ENCODE assay signal across 23 cellular contexts in the genomic region with DNA sequence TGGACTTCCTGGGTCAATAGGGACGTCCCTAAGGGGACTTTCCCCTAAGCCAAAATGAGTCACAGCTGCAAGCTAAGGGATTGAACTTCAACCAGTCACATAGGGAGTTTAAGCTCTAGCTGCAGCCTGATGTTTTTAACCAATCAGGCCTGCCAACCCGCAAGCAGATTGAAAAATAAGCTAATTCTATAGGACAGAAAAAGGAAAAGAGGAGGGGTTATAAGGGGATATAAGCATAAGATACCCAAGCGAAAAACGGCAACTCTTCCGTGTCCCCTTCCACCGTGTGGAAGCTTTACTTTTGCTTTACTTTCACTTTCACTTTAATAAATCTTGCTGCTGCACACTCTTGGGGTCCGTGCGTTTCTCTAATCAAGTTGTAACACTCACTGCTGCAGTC. TPM values are rescaled to one million over a fixed set of nuclear protein-coding genes. Genes with fewer than 3 reads are reported as not detected.
DNase-seq lines count a peak whose midpoint lies in the region; ATAC-seq, FAIRE-seq and TF ChIP-seq lines count a peak whose summit lies in the region.
"Had no signal": no experiment of that assay in that cellular context is flagged by ENCODE, and none has a peak within 500 bp of the region (broad histone marks: within the 10 kb centered on the region; RNA-seq: fewer than 3 reads in every experiment).

No MANE protein-coding gene starts in this region.

- FAIRE-seq in A549 (lab: Jason Lieb, UNC), result no peak
- no peak for FAIRE-seq in GM12878 (lab: Jason Lieb, UNC)

- no peak for TF ChIP-seq RAD21 in A549 (conservative IDR thresholded peaks at IDR 0.05 in 1 of 2, IDR thresholded peaks at IDR 0.05 in 1 of 2)
- no peak for TF ChIP-seq RAD21 in GM12878 (IDR thresholded peaks at IDR 0.05; ENCODE audit: insufficient read depth, low read depth, low read length)

- H3K27ac ChIP-seq in A549 (no peak overlapping the region), DND-41 (ENCODE audit: low read length) (no peak overlapping the region), GM12878 (ENCODE audit: control insufficient read depth, insufficient read depth) (no peak overlapping the region), endodermal cell (ENCODE audit: low read depth, low read length) (no peak overlapping the region)
- H3K27ac ChIP-seq: uterus had no signal

- H2AFZ ChIP-seq in DND-41 (ENCODE audit: low read depth, low read length) (peak overlapping the region; percentile 59), GM12878 (ENCODE audit: control insufficient read depth, low read depth, low read length) (no peak overlapping the region)

- in situ Hi-C loops in GM12878 (cut with MboI), result no loop called here

- BruUV-seq in GM12878 (replicated peaks; lab: Mats Ljungman, UMichigan), result no TSS peak

- intact Hi-C loops in GM12878 (cut with micrococcal nuclease; ENCODE audit: unreplicated experiment), result no loop called here

- SMC1A ChIA-PET in GM12878 (lab: Charles Lee; ENCODE audit: uncharacterized antibody, unreplicated experiment), result interaction anchor here (0.8 kb wide), 1 partner anchor 14 kb away, joined by 3 read pairs; no protein-coding TSS in a partner anchor

- no peak for ATAC-seq in A549
- peak; percentile 86 for ATAC-seq in DND-41 (ENCODE audit: insufficient read depth, low read depth)
- ATAC-seq in GM12878, result peak; percentile 41
- no peak for ATAC-seq in HG03108 (IDR thresholded peaks at IDR 0.05; ENCODE audit: unreplicated experiment)
- ATAC-seq: activated T-cell treated with anti-CD3 and anti-CD28 coated beads, Interleukin-2, amount 50 U/mL, for 72 hours; right cardiac atrium; Right ventricle myocardium inferior had no signal

- H3K36me3 Mint-ChIP-seq in endodermal cell (ENCODE audit: low read depth), result no peaks in the 10 kb centered on the region
- H3K36me3 Mint-ChIP-seq: CD14-positive monocyte had no signal

- TF ChIP-seq EP300 in A549 (IDR thresholded peaks at IDR 0.05) (no peak), GM12878 (IDR thresholded peaks at IDR 0.05; ENCODE audit: borderline replicate concordance in 1 of 2, control insufficient read depth in 1 of 2, low read depth in 2 of 2, low read length in 2 of 2) (no peak)

- POLR2A ChIA-PET in A549 (lab: Yijun Ruan, JAX) (no interaction called here), GM12878 (lab: Charles Lee) (no interaction called here)

- no peaks in the 10 kb centered on the region for H3K79me2 ChIP-seq in DND-41 (ENCODE audit: insufficient read depth, low read length)
- H3K79me2 ChIP-seq in GM12878 (ENCODE audit: control insufficient read depth, insufficient read depth, low read length), result no peaks in the 10 kb centered on the region

- H3K36me3 ChIP-seq in DND-41 (ENCODE audit: insufficient read depth, low read length), result no peaks in the 10 kb centered on the region
- no peaks in the 10 kb centered on the region for H3K36me3 ChIP-seq in GM12878 (ENCODE audit: control insufficient read depth in 2 of 2, insufficient read depth in 2 of 2, low read length in 1 of 2)
- no peaks in the 10 kb centered on the region for H3K36me3 ChIP-seq in endodermal cell (ENCODE audit: control insufficient read depth, insufficient read depth, low read length)
- H3K36me3 ChIP-seq: uterus had no signal

- H3K4me3 ChIP-seq in A549 (no peak overlapping the region), DND-41 (ENCODE audit: low read depth in 1 of 2, low read length in 2 of 2) (no peak overlapping the region), GM12878 (no peak overlapping the region), endodermal cell (ENCODE audit: low read length) (no peak overlapping the region)
- H3K4me3 ChIP-seq: uterus had no signal

- H3K4me2 ChIP-seq in A549 (peak overlapping the region; percentile 19; the same call in 2 of the 3 replicates), DND-41 (ENCODE audit: insufficient read depth, low read length) (peak overlapping the region; percentile 43; the same call in 1 of the 2 replicates), GM12878 (ENCODE audit: control insufficient read depth, insufficient read depth) (no peak overlapping the region)

- no peaks in the 10 kb centered on the region for H3K4me1 Mint-ChIP-seq in endodermal cell
- H3K4me1 Mint-ChIP-seq: activated naive CD4-positive, alpha-beta T cell treated with anti-CD3 and anti-CD28 coated beads, Interleukin-2, amount 50 U/mL, for 24 hours; CD14-positive monocyte had no signal

- no peak for TF ChIP-seq CTCF in A549 (IDR thresholded peaks at IDR 0.05)
- TF ChIP-seq CTCF in DND-41 (IDR thresholded peaks at IDR 0.05; ENCODE audit: borderline replicate concordance, extremely low read depth, low read length, poor library complexity, severe bottlenecking), result no peak
- TF ChIP-seq CTCF in GM12878 (IDR thresholded peaks at IDR 0.05 in 2 of 3, conservative IDR thresholded peaks at IDR 0.05 in 1 of 3; ENCODE audit: control insufficient read depth in 2 of 3, extremely low read depth in 1 of 3, insufficient read depth in 1 of 3, low read depth in 3 of 3, low read length in 3 of 3), result no peak
- no peak for TF ChIP-seq CTCF in endodermal cell (conservative IDR thresholded peaks at IDR 0.05)

- H3K4me1 ChIP-seq in A549 (no peaks in the 10 kb centered on the region), DND-41 (ENCODE audit: insufficient read depth, low read length) (peaks cover 19% of the 10 kb centered on the region), GM12878 (ENCODE audit: control insufficient read depth, insufficient read depth, low read length) (no peaks in the 10 kb centered on the region), endodermal cell (ENCODE audit: control insufficient read depth, insufficient read depth, low read length) (no peaks in the 10 kb centered on the region)
- H3K4me1 ChIP-seq: uterus had no signal

- no peaks in the 10 kb centered on the region for H3K27me3 Mint-ChIP-seq in endodermal cell (ENCODE audit: insufficient read depth)
- H3K27me3 Mint-ChIP-seq: dendritic cell treated with granulocyte-macrophage colony-stimulating factor and Interleukin-4, amounts not matched to agents 40 ng/mL and 50 ng/mL, for 4 days had no signal

- no peaks in the 10 kb centered on the region for H3K27me3 ChIP-seq in DND-41 (ENCODE audit: insufficient read depth, low read length, poor library complexity)
- H3K27me3 ChIP-seq in GM12878 (replicated peaks in 1 of 2; ENCODE audit: control insufficient read depth in 2 of 2, insufficient read depth in 2 of 2, low read length in 1 of 2), result no peaks in the 10 kb centered on the region
- no peaks in the 10 kb centered on the region for H3K27me3 ChIP-seq in endodermal cell (ENCODE audit: control insufficient read depth, insufficient read depth, low read length, poor library complexity, severe bottlenecking)
- H3K27me3 ChIP-seq: uterus had no signal

- RAD21 ChIA-PET in GM12878 (lab: Charles Lee; ENCODE audit: unreplicated experiment), result no interaction called here

- H3K9me3 ChIP-seq in A549 (0 out of 3 replicates have a peak, but pooled peaks cover 3% of the 10 kb centered on the region), DND-41 (ENCODE audit: insufficient read depth, low read length, severe bottlenecking) (no peaks in the 10 kb centered on the region), GM12878 (replicated peaks; ENCODE audit: control insufficient read depth, insufficient read depth, low read length) (no peaks in the 10 kb centered on the region), endodermal cell (ENCODE audit: control insufficient read depth, low read length) (peaks cover 49% of the 10 kb centered on the region)

- H4K20me1 ChIP-seq in DND-41 (ENCODE audit: insufficient read depth, low read length) (no peaks in the 10 kb centered on the region), GM12878 (ENCODE audit: control insufficient read depth, insufficient read depth) (no peaks in the 10 kb centered on the region)

- CTCF ChIA-PET in A549 (lab: Yijun Ruan, JAX), result interaction anchor here (0.6 to 1.6 kb wide), 2 partner anchors 9 to 17 kb away, joined by 3 read pairs; no protein-coding TSS in a partner anchor
- CTCF ChIA-PET in GM12878 (lab: Yijun Ruan, JAX), result no interaction called here

- peaks cover 50% of the 10 kb centered on the region for H3K9me3 Mint-ChIP-seq in endodermal cell

- WGBS in A549 (ENCODE audit: missing lambda C conversion rate), result 63% methylated on average over 8 of the region's 8 CpGs
- WGBS in GM12878 (ENCODE audit: insufficient coverage, insufficient replicate concordance, low lambda C conversion rate, missing lambda C conversion rate), result 82% methylated on average over 8 of the region's 8 CpGs
- 95% methylated on average over 7 to 8 of the region's 8 CpGs for WGBS in endodermal cell (ENCODE audit: insufficient coverage in 1 of 2, insufficient read length in 1 of 2), 2 experiments

- TF ChIP-seq POLR2A in A549 (IDR thresholded peaks at IDR 0.05; ENCODE audit: low read length) (no peak), GM12878 (IDR thresholded peaks at IDR 0.05; ENCODE audit: low read depth, low read length) (no peak)

- no peak overlapping the region for H3K9ac ChIP-seq in DND-41 (ENCODE audit: low read depth, low read length)
- H3K9ac ChIP-seq in GM12878 (ENCODE audit: control insufficient read depth, insufficient read depth, low read length), result no peak overlapping the region
- H3K9ac ChIP-seq in endodermal cell (ENCODE audit: extremely low read depth, low read length, poor library complexity, severe bottlenecking), result no peak overlapping the region

- no peak overlapping the region for H3K4me3 Mint-ChIP-seq in endodermal cell
- H3K4me3 Mint-ChIP-seq: activated naive CD4-positive, alpha-beta T cell treated with anti-CD3 and anti-CD28 coated beads, Interleukin-2, amount 50 U/mL, for 24 hours; activated T-cell treated with anti-CD3 and anti-CD28 coated beads, Interleukin-2, amount 50 U/mL, for 72 hours; CD14-positive monocyte; dendritic cell treated with granulocyte-macrophage colony-stimulating factor and Interleukin-4, amounts not matched to agents 40 ng/mL and 50 ng/mL, for 4 days; T-helper 1 cell treated with Interleukin-12 subunit alpha and Interleukin-12 subunit beta and Interleukin-4 antibody, amounts not matched to agents 30 μg/mL and 1 μg/mL, for 36 hours had no signal

- H3K27ac Mint-ChIP-seq in endodermal cell, result no peak overlapping the region
- H3K27ac Mint-ChIP-seq: activated naive CD4-positive, alpha-beta T cell treated with anti-CD3 and anti-CD28 coated beads, Interleukin-2, amount 50 U/mL, for 24 hours; activated T-cell treated with anti-CD3 and anti-CD28 coated beads, Interleukin-2, amount 50 U/mL, for 72 hours; CD14-positive monocyte; dendritic cell treated with granulocyte-macrophage colony-stimulating factor and Interleukin-4, amounts not matched to agents 40 ng/mL and 50 ng/mL, for 4 days; T-helper 1 cell treated with Interleukin-12 subunit alpha and Interleukin-12 subunit beta and Interleukin-4 antibody, amounts not matched to agents 30 μg/mL and 1 μg/mL, for 36 hours had no signal

- DNase-seq in A549 (ENCODE audit: low read depth in 1 of 2, low spot score in 1 of 2), result peak in 1 of 2 experiments; percentile 19
- DNase-seq in DND-41, result peak; percentile 17
- peak; percentile 39 for DNase-seq in NCI-H2029 (lab: John Stamatoyannopoulos, UW)
- no peak for DNase-seq in GM12878 (ENCODE audit: low read depth, low spot score)
- DNase-seq in activated effector memory CD4-positive, alpha-beta T cell treated with Interleukin-2 at 50 U/mL for 16 hours, result no peak
- DNase-seq in endodermal cell, result no peak
- no peak for DNase-seq in stimulated activated CD4-positive, alpha-beta T cell treated with anti-CD3 and anti-CD28 coated beads, Interleukin-12 subunit alpha, Interleukin-12 subunit beta, amount 100 ng/mL, for 4 hours
- DNase-seq: activated CD4-positive, alpha-beta T cell treated with anti-CD3 and anti-CD28 coated beads for 48 hours; activated T-cell treated with anti-CD3 and anti-CD28 coated beads, Interleukin-2, amount 50 U/mL, for 72 hours; aorta; caudate nucleus; DMS 273 treated with DMSO at 0.1 percent for 48 hours; glutamatergic neuron; mesenchymal stem cell; NCI-H524 treated with DMSO at 0.1 percent for 48 hours; right cardiac atrium; uterus had no signal

RNA-seq across cellular contexts. Expression of gene ATP23, which starts 24.4 kb away (rescaled TPM):
- polyA plus RNA-seq in A549 (2011; rRNA removed) (13.4 and 14.7 TPM in 2 replicates), A549 (2017; fragmentation: RNase III; extraction: RNeasy Plus Mini Kit Qiagen cat#74134 plus additional on column Dnase treatment) (6.3 to 7.5 TPM (median 7.0 TPM) in 3 replicates), GM12878 (2011; rRNA removed) (28.1 and 34.9 TPM in 2 replicates), GM12878 (2014; fragmentation: Illumina TruSeq; extraction: Trizol) (12.8 and 15.5 TPM in 2 replicates), GM12878 (2014; fragmentation: Nextera tagmentation; extraction: Ambion mirVana) (1 to 10 TPM; 1.6 to 7.7 TPM), GM12878 (2014; rRNA removed) (17.8 and 20.5 TPM in 2 replicates), GM12878 (2016; fragmentation: Nextera tagmentation; extraction: Ambion mirVana) (10 to 100 TPM; 17.5 to 18.8 TPM)
- 9.7 and 11.0 TPM in 2 replicates for polyA plus RNA-seq in A549 (2012; cell fraction: cytosol; rRNA removed)
- polyA plus RNA-seq in A549 (2012; cell fraction: nucleus; rRNA removed), result 3.5 and 5.5 TPM in 2 replicates
- polyA minus RNA-seq in A549 (2011; rRNA and poly(A)+ RNA removed), result 8.9 and 9.3 TPM in 2 replicates
- 4.7 and 5.1 TPM in 2 replicates for total RNA-seq in GM12878 (2013; cell fraction: nucleolus; rRNA removed)
- total RNA-seq in GM12878 (2014; rRNA removed) (20.3 and 24.3 TPM in 2 replicates), GM12878 (2014; rRNA removed; fragmentation: Illumina TruSeq; extraction: Trizol) (11.6 and 12.0 TPM in 2 replicates), GM12878 (2021) (8.7 and 9.6 TPM in 2 replicates), endodermal cell (10 to 100 TPM; 10.4 to 11.3 TPM)
- polyA plus RNA-seq in GM12878 (2011; ENCODE audit: low read depth), result 6.3 TPM
- polyA plus RNA-seq in GM12878 (2011; cell fraction: cytosol; rRNA removed), result 20.5 and 20.8 TPM in 2 replicates
- 8.0 and 8.9 TPM in 2 replicates for polyA plus RNA-seq in GM12878 (2011; cell fraction: nucleus; rRNA removed)
- 8.8 and 13.4 TPM in 2 replicates for polyA plus RNA-seq in GM12878 (2012)
- polyA minus RNA-seq in GM12878 (2011; rRNA and poly(A)+ RNA removed), result 7.7 and 13.5 TPM in 2 replicates
- 2.9 and 3.3 TPM in 2 replicates for polyA minus RNA-seq in GM12878 (2011; cell fraction: cytosol; rRNA and poly(A)+ RNA removed)
- polyA minus RNA-seq in GM12878 (2011; cell fraction: nucleus; rRNA and poly(A)+ RNA removed), result 3.9 and 5.7 TPM in 2 replicates
- 12.5 TPM for polyA plus RNA-seq in endodermal cell (2013, experiment 1 of 2)
- polyA plus RNA-seq in endodermal cell (2013, experiment 2 of 2), result 12.5 TPM

Comparison
In these comparisons a context has a peak if more than half of its experiments do, and no peak if none do; other contexts are left out.
1. ATAC-seq: peak in DND-41 (single experiment) and GM12878 (single experiment); none in A549 (0 of 2) and HG03108 (single experiment).
2. DNase-seq: peak in DND-41 (single experiment) and NCI-H2029 (single experiment); none in GM12878 (single experiment), activated effector memory CD4-positive, alpha-beta T cell treated with Interleukin-2 at 50 U/mL for 16 hours (single experiment), endodermal cell (single experiment) and stimulated activated CD4-positive, alpha-beta T cell treated with anti-CD3 and anti-CD28 coated beads, Interleukin-12 subunit alpha, Interleukin-12 subunit beta, amount 100 ng/mL, for 4 hours (single experiment).